Comparison of ENCODE assay signal across 17 cellular contexts in the genomic region with DNA sequence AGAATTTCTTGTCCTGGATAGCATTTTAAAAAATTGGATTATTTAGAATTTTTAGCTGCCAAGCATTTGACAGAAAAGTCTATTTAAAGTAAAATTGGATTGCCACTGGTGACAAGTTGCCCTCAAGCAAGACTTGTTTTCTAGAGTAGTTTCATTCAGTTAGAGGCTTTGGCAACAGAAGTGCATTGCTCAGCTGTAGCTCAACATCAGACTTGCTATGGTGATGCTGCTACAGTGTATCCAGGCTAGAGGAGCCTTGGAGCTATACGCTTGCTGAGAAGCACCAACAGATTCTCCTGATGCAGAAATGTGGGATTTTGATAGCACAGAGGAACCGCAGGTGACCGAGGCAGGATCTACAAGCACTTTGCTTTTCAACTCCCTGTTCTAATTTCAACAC.
"Had no signal": no experiment of that assay in that cellular context is flagged by ENCODE, and none has a peak within 500 bp of the region (broad histone marks: within the 10 kb centered on the region; RNA-seq: fewer than 3 reads in every experiment).

No MANE protein-coding gene starts in this region.

- DNase-seq: activated CD4-positive, alpha-beta T cell treated with anti-CD3 and anti-CD28 coated beads, Interleukin-2, amount 50 U/mL, for 1 hour; activated CD8-positive, alpha-beta memory T cell treated with anti-CD3 and anti-CD28 coated beads for 24 hours; activated gamma-delta T cell treated with Interleukin-2 at 50 U/mL for 16 hours; cortex of kidney; effector CD4-positive, alpha-beta T cell; nephron progenitor cell; occipital lobe; stimulated activated naive CD8-positive, alpha-beta T cell treated with anti-CD3 and anti-CD28 coated beads, Interleukin-15, amount 100 ng/mL, for 72 hours; T-cell; T-helper 9 cell; uterus had no signal

- H3K36me3 ChIP-seq: prostate gland, uterus had no signal

- H3K4me1 ChIP-seq: prostate gland, uterus had no signal

- H3K27ac Mint-ChIP-seq: activated naive CD8-positive, alpha-beta T cell; memory B cell; stimulated activated naive CD8-positive, alpha-beta T cell treated with anti-CD3 and anti-CD28 coated beads, Interleukin-15, amount 100 ng/mL, for 72 hours; T-cell had no signal

- H3K9me3 Mint-ChIP-seq: memory B cell; nephron progenitor cell; stimulated activated naive CD8-positive, alpha-beta T cell treated with anti-CD3 and anti-CD28 coated beads, Interleukin-15, amount 100 ng/mL, for 72 hours; T-cell had no signal

- ATAC-seq: activated CD4-positive, CD25-positive, alpha-beta regulatory T cell treated with anti-CD3 and anti-CD28 coated beads, Interleukin-2, amount 50 U/mL, for 24 hours; sciatic nerve; stimulated activated naive CD8-positive, alpha-beta T cell treated with anti-CD3 and anti-CD28 coated beads, Interleukin-15, amount 100 ng/mL, for 72 hours; T-cell had no signal

- H3K4me1 Mint-ChIP-seq: brain; memory B cell; stimulated activated naive CD8-positive, alpha-beta T cell treated with anti-CD3 and anti-CD28 coated beads, Interleukin-15, amount 100 ng/mL, for 72 hours; T-cell had no signal

- H3K27me3 Mint-ChIP-seq: activated naive CD8-positive, alpha-beta T cell; brain; memory B cell; stimulated activated naive CD8-positive, alpha-beta T cell treated with anti-CD3 and anti-CD28 coated beads, Interleukin-15, amount 100 ng/mL, for 72 hours; T-cell had no signal

- H3K4me3 ChIP-seq: prostate gland, uterus had no signal

- H3K27ac ChIP-seq: prostate gland had no signal

- H3K9me3 ChIP-seq: prostate gland, uterus had no signal

- H3K27me3 ChIP-seq: uterus had no signal

- H3K36me3 Mint-ChIP-seq: activated naive CD8-positive, alpha-beta T cell; brain; memory B cell; T-cell had no signal

- H3K4me3 Mint-ChIP-seq: activated naive CD8-positive, alpha-beta T cell; brain; memory B cell; stimulated activated naive CD8-positive, alpha-beta T cell treated with anti-CD3 and anti-CD28 coated beads, Interleukin-15, amount 100 ng/mL, for 72 hours; T-cell had no signal
